Comparison of ENCODE assay signal across 8 cellular contexts in genomic region chr1:7616076-7616833, GRCh38.
DNase-seq lines count a peak whose midpoint lies in the region; TF ChIP-seq lines count a peak whose summit lies in the region.

No MANE protein-coding gene starts in this region.

- no peaks in the 10 kb centered on the region for H3K4me1 Mint-ChIP-seq in activated naive CD4-positive, alpha-beta T cell treated with anti-CD3 and anti-CD28 coated beads, Interleukin-2, amount 10 ng/mL, durations not matched to agents 7 days and 5 days
- H3K4me1 Mint-ChIP-seq in immature natural killer cell, result no peaks in the 10 kb centered on the region

- no peaks in the 10 kb centered on the region for H3K36me3 Mint-ChIP-seq in activated naive CD4-positive, alpha-beta T cell treated with anti-CD3 and anti-CD28 coated beads, Interleukin-2, amount 10 ng/mL, durations not matched to agents 7 days and 5 days
- no peaks in the 10 kb centered on the region for H3K36me3 Mint-ChIP-seq in immature natural killer cell

- WGBS in stomach, 5 donors, result 23 to 32% (median 30%) methylated on average over 14 of the region's 14 CpGs

- no peak overlapping the region for H3K27ac Mint-ChIP-seq in activated naive CD4-positive, alpha-beta T cell treated with anti-CD3 and anti-CD28 coated beads, Interleukin-2, amount 10 ng/mL, durations not matched to agents 7 days and 5 days
- no peak overlapping the region for H3K27ac Mint-ChIP-seq in immature natural killer cell

- no peak for TF ChIP-seq EP300 in stomach (IDR thresholded peaks at IDR 0.05)

- intact Hi-C loops in stomach (cut with DNase I; ENCODE audit: low total_unique reads), result no loop called here

- no peak overlapping the region for H3K27ac ChIP-seq in stomach

- CTCF ChIA-PET in activated naive CD4-positive, alpha-beta T cell treated with anti-CD3 and anti-CD28 coated beads, Interleukin-2, amount 10 ng/mL, durations not matched to agents 7 days and 5 days (lab: Charles Lee), result no interaction called here

- DNase-seq in AG08396 (ENCODE audit: low spot score), result peak; percentile 78
- peak; percentile 47 for DNase-seq in HuH-7 (ENCODE audit: low spot score)
- DNase-seq in activated naive CD4-positive, alpha-beta T cell treated with anti-CD3 and anti-CD28 coated beads, Interleukin-2, amount 10 ng/mL, durations not matched to agents 7 days and 5 days, result peak; percentile 62
- DNase-seq in immature natural killer cell, result peak; percentile 3 to 12 (median 5)
- peak; percentile 52 for DNase-seq in stomach
- no peak for DNase-seq in NK-92 treated with Interleukin-12 subunit alpha and Interleukin-12 subunit beta, amount 100 ng/mL, for 24 hours (lab: John Stamatoyannopoulos, UW)
- no peak for DNase-seq in NCI-H146 treated with DMSO at 0.1 percent for 48 hours (lab: John Stamatoyannopoulos, UW; ENCODE audit: unreplicated experiment)
- DNase-seq in NCI-H748 treated with DMSO at 0.1 percent for 48 hours (lab: John Stamatoyannopoulos, UW), result no peak

- no peaks in the 10 kb centered on the region for H3K9me3 ChIP-seq in stomach

- no peak for TF ChIP-seq CTCF in stomach (IDR thresholded peaks at IDR 0.05)

- H3K27me3 Mint-ChIP-seq in activated naive CD4-positive, alpha-beta T cell treated with anti-CD3 and anti-CD28 coated beads, Interleukin-2, amount 10 ng/mL, durations not matched to agents 7 days and 5 days, result no peaks in the 10 kb centered on the region
- H3K27me3 Mint-ChIP-seq in immature natural killer cell (ENCODE audit: low read depth in 3 of 3), result peaks cover 6 to 11% (median 10%) of the 10 kb centered on the region in 3 donors

- peaks cover 0 to 37% (median 7%) of the 10 kb centered on the region in 3 donors for H3K27me3 ChIP-seq in stomach

- no peaks in the 10 kb centered on the region for H3K4me1 ChIP-seq in stomach

- TF ChIP-seq POLR2A in stomach (IDR thresholded peaks at IDR 0.05), result no peak

- no peak overlapping the region for H3K4me3 Mint-ChIP-seq in activated naive CD4-positive, alpha-beta T cell treated with anti-CD3 and anti-CD28 coated beads, Interleukin-2, amount 10 ng/mL, durations not matched to agents 7 days and 5 days
- H3K4me3 Mint-ChIP-seq in immature natural killer cell, result no peak overlapping the region

- H3K36me3 ChIP-seq in stomach, result no peaks in the 10 kb centered on the region

- H3K4me3 ChIP-seq in stomach, result no peak overlapping the region

- no peaks in the 10 kb centered on the region for H3K9me3 Mint-ChIP-seq in activated naive CD4-positive, alpha-beta T cell treated with anti-CD3 and anti-CD28 coated beads, Interleukin-2, amount 10 ng/mL, durations not matched to agents 7 days and 5 days
- H3K9me3 Mint-ChIP-seq in immature natural killer cell, result no peaks in the 10 kb centered on the region

Comparison
In these comparisons a context has a peak if more than half of its experiments do, and no peak if none do; other contexts are left out.
1. DNase-seq: peak in AG08396 (single experiment), HuH-7 (single experiment), activated naive CD4-positive, alpha-beta T cell treated with anti-CD3 and anti-CD28 coated beads, Interleukin-2, amount 10 ng/mL, durations not matched to agents 7 days and 5 days (single experiment), immature natural killer cell (3 of 3) and stomach (single experiment); none in NK-92 treated with Interleukin-12 subunit alpha and Interleukin-12 subunit beta, amount 100 ng/mL, for 24 hours (single experiment), NCI-H146 treated with DMSO at 0.1 percent for 48 hours (single experiment) and NCI-H748 treated with DMSO at 0.1 percent for 48 hours (single experiment).